23 cellular contexts compared by ENCODE assay signal in the genomic region with DNA sequence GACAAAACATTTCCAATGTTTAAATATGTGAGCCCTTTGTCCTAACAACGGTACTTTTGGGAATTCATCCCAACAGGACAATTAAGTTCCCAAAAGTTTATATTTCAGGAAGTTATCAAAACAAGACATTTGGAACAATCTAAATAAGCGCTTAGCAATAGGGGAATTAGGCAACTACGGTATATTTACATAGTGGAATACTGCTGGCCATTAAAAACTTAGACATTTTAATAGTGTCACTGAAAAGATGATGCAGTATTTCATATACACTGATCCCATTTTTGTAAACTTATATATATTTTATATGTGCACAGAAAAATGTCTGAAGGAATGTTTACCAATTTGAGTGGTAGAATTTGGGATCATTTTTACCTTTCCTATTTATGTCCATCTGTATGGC.
"Had no signal": no experiment of that assay in that cellular context is flagged by ENCODE, and none has a peak within 500 bp of the region (broad histone marks: within the 10 kb centered on the region; RNA-seq: fewer than 3 reads in every experiment).

No MANE protein-coding gene starts in this region.

- H3K4me1 Mint-ChIP-seq: activated B cell treated with CpG ODN at 0.5 μM for 24 hours; central memory CD8-positive, alpha-beta T cell; endodermal cell had no signal

- H3K27me3 Mint-ChIP-seq: activated B cell treated with CpG ODN at 0.5 μM for 24 hours; activated CD8-positive, alpha-beta T cell treated with anti-CD3 and anti-CD28 coated beads for 36 hours; activated naive CD8-positive, alpha-beta T cell treated with anti-CD3 and anti-CD28 coated beads for 36 hours; central memory CD8-positive, alpha-beta T cell; dendritic cell treated with granulocyte-macrophage colony-stimulating factor and Interleukin-4, amounts not matched to agents 40 ng/mL and 50 ng/mL, for 4 days had no signal

- H3K27ac ChIP-seq: brain microvascular endothelial cell, coronary artery, dorsolateral prefrontal cortex had no signal

- H3K9me3 Mint-ChIP-seq: activated B cell treated with CpG ODN at 0.5 μM for 24 hours; activated CD8-positive, alpha-beta T cell treated with anti-CD3 and anti-CD28 coated beads for 36 hours; activated naive CD8-positive, alpha-beta T cell treated with anti-CD3 and anti-CD28 coated beads for 36 hours; activated T-cell treated with anti-CD3 and anti-CD28 coated beads, Interleukin-2, amount 50 U/mL, for 72 hours; central memory CD8-positive, alpha-beta T cell; dendritic cell treated with granulocyte-macrophage colony-stimulating factor and Interleukin-4, amounts not matched to agents 40 ng/mL and 50 ng/mL, for 4 days; endodermal cell had no signal

- H3K4me3 Mint-ChIP-seq: activated B cell treated with CpG ODN at 0.5 μM for 24 hours; activated CD8-positive, alpha-beta T cell treated with anti-CD3 and anti-CD28 coated beads for 36 hours; activated naive CD8-positive, alpha-beta T cell treated with anti-CD3 and anti-CD28 coated beads for 36 hours; activated T-cell treated with anti-CD3 and anti-CD28 coated beads, Interleukin-2, amount 50 U/mL, for 72 hours; central memory CD8-positive, alpha-beta T cell; dendritic cell treated with granulocyte-macrophage colony-stimulating factor and Interleukin-4, amounts not matched to agents 40 ng/mL and 50 ng/mL, for 4 days; endodermal cell had no signal

- H3K27ac Mint-ChIP-seq: activated B cell treated with CpG ODN at 0.5 μM for 24 hours; activated CD8-positive, alpha-beta T cell treated with anti-CD3 and anti-CD28 coated beads for 36 hours; activated naive CD8-positive, alpha-beta T cell treated with anti-CD3 and anti-CD28 coated beads for 36 hours; activated T-cell treated with anti-CD3 and anti-CD28 coated beads, Interleukin-2, amount 50 U/mL, for 72 hours; dendritic cell treated with granulocyte-macrophage colony-stimulating factor and Interleukin-4, amounts not matched to agents 40 ng/mL and 50 ng/mL, for 4 days; endodermal cell had no signal

- ATAC-seq: activated CD4-positive, CD25-positive, alpha-beta regulatory T cell treated with anti-CD3 and anti-CD28 coated beads, Interleukin-2, amount 50 U/mL, for 24 hours; activated CD8-positive, alpha-beta T cell treated with anti-CD3 and anti-CD28 coated beads for 36 hours; activated T-cell treated with anti-CD3 and anti-CD28 coated beads, Interleukin-2, amount 50 U/mL, for 72 hours; esophagus mucosa had no signal

- DNase-seq: activated B cell treated with CpG ODN at 0.5 μM for 24 hours; activated CD4-positive, alpha-beta T cell treated with anti-CD3 and anti-CD28 coated beads for 48 hours; activated CD4-positive, alpha-beta T cell treated with anti-CD3 and anti-CD28 coated beads, Interleukin-2, amount 50 U/mL, for 1 hour; activated CD4-positive, alpha-beta T cell treated with anti-CD3 and anti-CD28 coated beads, Interleukin-2, amount 50 U/mL, for 48 hours; activated CD8-positive, alpha-beta memory T cell treated with anti-CD3 and anti-CD28 coated beads for 24 hours; activated CD8-positive, alpha-beta T cell treated with anti-CD3 and anti-CD28 coated beads for 36 hours; activated gamma-delta T cell; activated naive CD4-positive, alpha-beta T cell; activated naive CD4-positive, alpha-beta T cell treated with anti-CD3 and anti-CD28 coated beads, Interleukin-2, amount 50 U/mL, for 16 hours; activated naive CD8-positive, alpha-beta T cell treated with anti-CD3 and anti-CD28 coated beads for 36 hours; activated T-cell treated with anti-CD3 and anti-CD28 coated beads, Interleukin-2, amount 50 U/mL, for 72 hours; brain microvascular endothelial cell; dorsolateral prefrontal cortex; effector memory CD4-positive, alpha-beta T cell; endodermal cell; foreskin fibroblast; head of caudate nucleus; T-helper 2 cell had no signal

- H3K27me3 ChIP-seq: brain microvascular endothelial cell, dorsolateral prefrontal cortex had no signal

- H3K4me3 ChIP-seq: coronary artery, dorsolateral prefrontal cortex had no signal
